ENCODE assay signal across 1 cellular context in genomic region chr17:40070895-40071719, GRCh38.
TF ChIP-seq lines count a peak whose summit lies in the region.

No MANE protein-coding gene starts in this region.

TF ChIP-seq in HepG2, 621 proteins besides CTCF, POLR2A, EP300 and RAD21 (continued from another document):
- TF ChIP-seq PAXIP1 (CRISPR knock-in tag; conservative IDR thresholded peaks at IDR 0.05), result peak; percentile 89
- TF ChIP-seq, protein P1, sequence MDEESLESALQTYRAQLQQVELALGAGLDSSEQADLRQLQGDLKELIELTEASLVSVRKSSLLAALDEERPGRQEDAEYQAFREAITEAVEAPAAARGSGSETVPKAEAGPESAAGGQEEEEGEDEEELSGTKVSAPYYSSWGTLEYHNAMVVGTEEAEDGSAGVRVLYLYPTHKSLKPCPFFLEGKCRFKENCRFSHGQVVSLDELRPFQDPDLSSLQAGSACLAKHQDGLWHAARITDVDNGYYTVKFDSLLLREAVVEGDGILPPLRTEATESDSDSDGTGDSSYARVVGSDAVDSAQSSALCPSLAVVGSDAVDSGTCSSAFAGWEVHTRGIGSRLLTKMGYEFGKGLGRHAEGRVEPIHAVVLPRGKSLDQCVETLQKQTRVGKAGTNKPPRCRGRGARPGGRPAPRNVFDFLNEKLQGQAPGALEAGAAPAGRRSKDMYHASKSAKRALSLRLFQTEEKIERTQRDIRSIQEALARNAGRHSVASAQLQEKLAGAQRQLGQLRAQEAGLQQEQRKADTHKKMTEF (CRISPR knock-in tag; IDR thresholded peaks at IDR 0.05), result 0 out of 2 replicates have a peak, but pooled peaks have one; percentile 14
- no peak for TF ChIP-seq TP53 (CRISPR knock-in tag; conservative IDR thresholded peaks at IDR 0.05)
- TF ChIP-seq, protein P2, sequence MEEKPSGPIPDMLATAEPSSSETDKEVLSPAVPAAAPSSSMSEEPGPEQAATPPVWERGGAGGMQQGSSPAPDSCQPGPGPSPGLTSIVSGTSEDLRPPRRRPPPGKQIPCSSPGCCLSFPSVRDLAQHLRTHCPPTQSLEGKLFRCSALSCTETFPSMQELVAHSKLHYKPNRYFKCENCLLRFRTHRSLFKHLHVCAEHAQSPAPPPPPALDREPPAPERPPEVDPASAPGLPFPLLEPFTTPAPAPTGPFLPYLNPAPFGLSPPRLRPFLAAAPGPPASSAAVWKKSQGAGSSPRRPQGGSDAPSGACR (CRISPR knock-in tag; IDR thresholded peaks at IDR 0.05), result 0 out of 2 replicates have a peak, but pooled peaks have one; percentile 18
- no peak for TF ChIP-seq NFKBIZ (CRISPR knock-in tag; IDR thresholded peaks at IDR 0.05)
- TF ChIP-seq, protein P3, sequence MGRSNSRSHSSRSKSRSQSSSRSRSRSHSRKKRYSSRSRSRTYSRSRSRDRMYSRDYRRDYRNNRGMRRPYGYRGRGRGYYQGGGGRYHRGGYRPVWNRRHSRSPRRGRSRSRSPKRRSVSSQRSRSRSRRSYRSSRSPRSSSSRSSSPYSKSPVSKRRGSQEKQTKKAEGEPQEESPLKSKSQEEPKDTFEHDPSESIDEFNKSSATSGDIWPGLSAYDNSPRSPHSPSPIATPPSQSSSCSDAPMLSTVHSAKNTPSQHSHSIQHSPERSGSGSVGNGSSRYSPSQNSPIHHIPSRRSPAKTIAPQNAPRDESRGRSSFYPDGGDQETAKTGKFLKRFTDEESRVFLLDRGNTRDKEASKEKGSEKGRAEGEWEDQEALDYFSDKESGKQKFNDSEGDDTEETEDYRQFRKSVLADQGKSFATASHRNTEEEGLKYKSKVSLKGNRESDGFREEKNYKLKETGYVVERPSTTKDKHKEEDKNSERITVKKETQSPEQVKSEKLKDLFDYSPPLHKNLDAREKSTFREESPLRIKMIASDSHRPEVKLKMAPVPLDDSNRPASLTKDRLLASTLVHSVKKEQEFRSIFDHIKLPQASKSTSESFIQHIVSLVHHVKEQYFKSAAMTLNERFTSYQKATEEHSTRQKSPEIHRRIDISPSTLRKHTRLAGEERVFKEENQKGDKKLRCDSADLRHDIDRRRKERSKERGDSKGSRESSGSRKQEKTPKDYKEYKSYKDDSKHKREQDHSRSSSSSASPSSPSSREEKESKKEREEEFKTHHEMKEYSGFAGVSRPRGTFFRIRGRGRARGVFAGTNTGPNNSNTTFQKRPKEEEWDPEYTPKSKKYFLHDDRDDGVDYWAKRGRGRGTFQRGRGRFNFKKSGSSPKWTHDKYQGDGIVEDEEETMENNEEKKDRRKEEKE (IDR thresholded peaks at IDR 0.05), result no peak
- TF ChIP-seq HDAC1 (CRISPR knock-in tag; IDR thresholded peaks at IDR 0.05), result 0 out of 2 replicates have a peak, but pooled peaks have one; percentile 19
- peak; percentile 69 for TF ChIP-seq HNRNPK (IDR thresholded peaks at IDR 0.05; ENCODE audit: low read depth, low read length, poor library complexity, severe bottlenecking)
- 0 out of 2 replicates have a peak, but pooled peaks have one; percentile 8 for TF ChIP-seq RARA (CRISPR knock-in tag; IDR thresholded peaks at IDR 0.05)
- TF ChIP-seq MED1 (CRISPR knock-in tag; IDR thresholded peaks at IDR 0.05), result 0 out of 2 replicates have a peak, but pooled peaks have one; percentile 16
- peak; percentile 77 for TF ChIP-seq HNF4A (CRISPR knock-in tag; IDR thresholded peaks at IDR 0.05)
- peak; percentile 37; the same call in 1 of the 2 replicates for TF ChIP-seq ZNF788 (CRISPR knock-in tag; IDR thresholded peaks at IDR 0.05; ENCODE audit: borderline replicate concordance)
- TF ChIP-seq, protein P4, sequence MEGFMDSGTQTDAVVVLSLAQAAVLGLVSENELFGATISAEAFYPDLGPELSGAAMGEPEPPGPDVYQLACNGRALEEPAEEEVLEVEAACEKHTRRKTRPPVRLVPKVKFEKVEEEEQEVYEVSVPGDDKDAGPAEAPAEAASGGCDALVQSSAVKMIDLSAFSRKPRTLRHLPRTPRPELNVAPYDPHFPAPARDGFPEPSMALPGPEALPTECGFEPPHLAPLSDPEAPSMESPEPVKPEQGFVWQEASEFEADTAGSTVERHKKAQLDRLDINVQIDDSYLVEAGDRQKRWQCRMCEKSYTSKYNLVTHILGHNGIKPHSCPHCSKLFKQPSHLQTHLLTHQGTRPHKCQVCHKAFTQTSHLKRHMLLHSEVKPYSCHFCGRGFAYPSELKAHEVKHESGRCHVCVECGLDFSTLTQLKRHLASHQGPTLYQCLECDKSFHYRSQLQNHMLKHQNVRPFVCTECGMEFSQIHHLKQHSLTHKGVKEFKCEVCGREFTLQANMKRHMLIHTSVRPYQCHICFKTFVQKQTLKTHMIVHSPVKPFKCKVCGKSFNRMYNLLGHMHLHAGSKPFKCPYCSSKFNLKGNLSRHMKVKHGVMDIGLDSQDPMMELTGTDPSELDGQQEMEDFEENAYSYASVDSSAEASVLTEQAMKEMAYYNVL (CRISPR knock-in tag; IDR thresholded peaks at IDR 0.05; ENCODE audit: borderline replicate concordance), result 0 out of 2 replicates have a peak, but pooled peaks have one; percentile 29
